1 cellular context compared by ENCODE assay signal in genomic region chr1:241551759-241552638, GRCh38.
A peak's percentile ranks its signal among the peaks of the same experiment; 100 is the strongest.
TF ChIP-seq lines count a peak whose summit lies in the region.

No MANE protein-coding gene starts in this region.

TF ChIP-seq in K562, 482 proteins besides CTCF, POLR2A, EP300 and RAD21 (continued from another document):
- TF ChIP-seq CCAR2 (IDR thresholded peaks at IDR 0.05; ENCODE audit: low read depth, low read length) (no peak), NFE2 (IDR thresholded peaks at IDR 0.05; ENCODE audit: low read depth) (peak; percentile 85), TEAD1 (CRISPR knock-in tag; IDR thresholded peaks at IDR 0.05) (peak; percentile 85 to 89), NCOA2 (IDR thresholded peaks at IDR 0.05; ENCODE audit: partially characterized antibody in 2 of 2) (no peak), TCFL5 (CRISPR knock-in tag; conservative IDR thresholded peaks at IDR 0.05) (no peak), ETV6 (IDR thresholded peaks at IDR 0.05; ENCODE audit: borderline replicate concordance in 1 of 2, low read depth in 2 of 2, low read length in 1 of 2) (peak in 1 of 2 experiments; percentile 58; a peak in 2 of 4 replicates), ETV6 (CRISPR knock-in tag; IDR thresholded peaks at IDR 0.05; ENCODE audit: borderline replicate concordance) (no peak), SETDB1 (IDR thresholded peaks at IDR 0.05; ENCODE audit: low read length) (no peak), DDX20 (tag; IDR thresholded peaks at IDR 0.05; ENCODE audit: low read depth) (no peak), SMAD2 (IDR thresholded peaks at IDR 0.05; ENCODE audit: low read depth, low read length) (no peak), ZEB2 (IDR thresholded peaks at IDR 0.05) (peak; percentile 79), TCF7 (IDR thresholded peaks at IDR 0.05; ENCODE audit: borderline replicate concordance) (no peak), CBX3 (IDR thresholded peaks at IDR 0.05; ENCODE audit: borderline replicate concordance in 1 of 2, low read length in 2 of 2) (peak in 1 of 2 experiments; percentile 63; a peak in 1 of 3 replicates), HDAC8 (tag; IDR thresholded peaks at IDR 0.05) (no peak), NONO (IDR thresholded peaks at IDR 0.05; ENCODE audit: low read depth in 2 of 2, low read length in 1 of 2) (no peak), ZFP30 (CRISPR knock-in tag; IDR thresholded peaks at IDR 0.05; ENCODE audit: borderline replicate concordance) (no peak), TRIM25 (IDR thresholded peaks at IDR 0.05; ENCODE audit: borderline replicate concordance) (no peak), ZMIZ1 (IDR thresholded peaks at IDR 0.05; ENCODE audit: low read depth in 2 of 2, low read length in 2 of 2) (no peak), ZNF282 (CRISPR knock-in tag; IDR thresholded peaks at IDR 0.05) (no peak), SMARCE1 (IDR thresholded peaks at IDR 0.05) (peak; percentile 90), ZNF589 (CRISPR knock-in tag; IDR thresholded peaks at IDR 0.05; ENCODE audit: low read depth) (0 out of 2 replicates have a peak, but pooled peaks have one; percentile 42), KDM1A (IDR thresholded peaks at IDR 0.05) (peak; percentile 21 to 46; a peak in 1 of 4 replicates), ATF2 (CRISPR knock-in tag; IDR thresholded peaks at IDR 0.05) (no peak), ZKSCAN8 (CRISPR knock-in tag; IDR thresholded peaks at IDR 0.05) (0 out of 2 replicates have a peak, but pooled peaks have one; percentile 60), ZNF561 (CRISPR knock-in tag; conservative IDR thresholded peaks at IDR 0.05) (0 out of 2 replicates have a peak, but pooled peaks have one; percentile 32), SNAPC5 (CRISPR knock-in tag; IDR thresholded peaks at IDR 0.05) (no peak), FOXA1 (IDR thresholded peaks at IDR 0.05; ENCODE audit: borderline replicate concordance) (no peak), PTBP1 (IDR thresholded peaks at IDR 0.05; ENCODE audit: low read depth, low read length) (no peak), CC2D1A (IDR thresholded peaks at IDR 0.05) (peak; percentile 58; the same call in 1 of the 2 replicates), NFATC3 (IDR thresholded peaks at IDR 0.05) (peak; percentile 57; the same call in 1 of the 2 replicates), USF1 (CRISPR knock-in tag; IDR thresholded peaks at IDR 0.05) (no peak), SMC3 (conservative IDR thresholded peaks at IDR 0.05; ENCODE audit: insufficient read depth, low read depth, low read length) (no peak), SRSF3 (IDR thresholded peaks at IDR 0.05; ENCODE audit: insufficient read depth, low read length) (no peak), BRD4 (IDR thresholded peaks at IDR 0.05) (peak; percentile 46; the same call in 1 of the 2 replicates), ETV1 (tag; conservative IDR thresholded peaks at IDR 0.05; ENCODE audit: low read depth) (0 out of 2 replicates have a peak, but pooled peaks have one; percentile 16), TCF15 (CRISPR knock-in tag; IDR thresholded peaks at IDR 0.05) (no peak), ZBTB12 (CRISPR knock-in tag; IDR thresholded peaks at IDR 0.05) (no peak; the same call in 1 of the 2 replicates), PYGO2 (tag; IDR thresholded peaks at IDR 0.05) (no peak), HEY1 (CRISPR knock-in tag; IDR thresholded peaks at IDR 0.05; ENCODE audit: borderline replicate concordance) (peak; percentile 53; the same call in 1 of the 2 replicates), ZBTB49 (CRISPR knock-in tag; IDR thresholded peaks at IDR 0.05; ENCODE audit: borderline replicate concordance) (no peak), HES1 (IDR thresholded peaks at IDR 0.05; ENCODE audit: low read depth) (no peak; the same call in 1 of the 2 replicates), RBFOX2 (IDR thresholded peaks at IDR 0.05; ENCODE audit: low read depth, low read length) (peak; percentile 33; the same call in 1 of the 2 replicates), PHB2 (IDR thresholded peaks at IDR 0.05; ENCODE audit: low read depth) (no peak), MXI1 (IDR thresholded peaks at IDR 0.05; ENCODE audit: low read depth, low read length) (no peak), ZFP1 (CRISPR knock-in tag; IDR thresholded peaks at IDR 0.05) (no peak), HLTF (IDR thresholded peaks at IDR 0.05) (no peak), TAF1 (IDR thresholded peaks at IDR 0.05; ENCODE audit: control insufficient read depth, extremely low read depth, insufficient read depth, low read length, severe bottlenecking) (no peak), TBP (optimal IDR thresholded peaks at IDR 0.05; ENCODE audit: low read depth, low read length) (peak; percentile 33), CLOCK (CRISPR knock-in tag; IDR thresholded peaks at IDR 0.05; ENCODE audit: borderline replicate concordance) (no peak), SMARCA5 (IDR thresholded peaks at IDR 0.05) (no peak), HDAC2 (IDR thresholded peaks at IDR 0.05) (peak; percentile 89)
